ENCODE assay signal across 9 cellular contexts in genomic region chr1:65266501-65266900, GRCh38. TPM values are rescaled to one million over a fixed set of nuclear protein-coding genes. Genes with fewer than 3 reads are reported as not detected.
DNase-seq lines count a peak whose midpoint lies in the region; ATAC-seq and TF ChIP-seq lines count a peak whose summit lies in the region.
"Had no signal": no experiment of that assay in that cellular context is flagged by ENCODE, and none has a peak within 500 bp of the region (broad histone marks: within the 10 kb centered on the region; RNA-seq: fewer than 3 reads in every experiment).

No MANE protein-coding gene starts in this region.

- H2AFZ ChIP-seq in MM.1S (ENCODE audit: low read length) = 0 out of 2 replicates have a peak overlapping the region, but pooled peaks have one; percentile 41

- no peak for TF ChIP-seq CTCF in MM.1S (IDR thresholded peaks at IDR 0.05; ENCODE audit: low read length)
- TF ChIP-seq CTCF in endothelial cell (IDR thresholded peaks at IDR 0.05; ENCODE audit: unreplicated experiment) = no peak

- no peaks in the 10 kb centered on the region for H3K36me3 ChIP-seq in MM.1S (replicated peaks; ENCODE audit: insufficient read depth, low read length)
- no peaks in the 10 kb centered on the region for H3K36me3 ChIP-seq in skeletal muscle satellite cell (ENCODE audit: insufficient read depth, low read length)

- no peaks in the 10 kb centered on the region for H3K9me3 Mint-ChIP-seq in activated CD8-positive, alpha-beta memory T cell treated with anti-CD3 and anti-CD28 coated beads, Interleukin-2, amount 10 ng/mL, durations not matched to agents 7 days and 5 days (ENCODE audit: low read depth)
- H3K9me3 Mint-ChIP-seq in endothelial cell (ENCODE audit: unreplicated experiment) = no peaks in the 10 kb centered on the region

- H3K4me3 ChIP-seq in MM.1S (ENCODE audit: low read length) = no peak overlapping the region
- no peak overlapping the region for H3K4me3 ChIP-seq in skeletal muscle satellite cell (ENCODE audit: low read length)

- H3K36me3 Mint-ChIP-seq in activated CD8-positive, alpha-beta memory T cell treated with anti-CD3 and anti-CD28 coated beads, Interleukin-2, amount 10 ng/mL, durations not matched to agents 7 days and 5 days = no peaks in the 10 kb centered on the region
- no peaks in the 10 kb centered on the region for H3K36me3 Mint-ChIP-seq in endothelial cell (ENCODE audit: low read depth, unreplicated experiment)

- no peak for ATAC-seq in activated CD8-positive, alpha-beta memory T cell treated with anti-CD3 and anti-CD28 coated beads, Interleukin-2, amount 10 ng/mL, durations not matched to agents 7 days and 5 days
- ATAC-seq in GM19467 (IDR thresholded peaks at IDR 0.05; ENCODE audit: unreplicated experiment) (no peak), GM18517 (IDR thresholded peaks at IDR 0.05; ENCODE audit: unreplicated experiment) (no peak)
- ATAC-seq: HCT116 had no signal

- H3K27me3 Mint-ChIP-seq in activated CD8-positive, alpha-beta memory T cell treated with anti-CD3 and anti-CD28 coated beads, Interleukin-2, amount 10 ng/mL, durations not matched to agents 7 days and 5 days = peaks cover 24% of the 10 kb centered on the region
- H3K27me3 Mint-ChIP-seq in endothelial cell (ENCODE audit: unreplicated experiment) = peaks cover 1% of the 10 kb centered on the region

- no peaks in the 10 kb centered on the region for H4K20me1 ChIP-seq in MM.1S (ENCODE audit: insufficient read depth, low read length)

- H3K4me2 ChIP-seq in MM.1S (ENCODE audit: low read depth, low read length) (0 out of 2 replicates have a peak overlapping the region, but pooled peaks have one; percentile 22), skeletal muscle satellite cell (ENCODE audit: low read length) (peak overlapping the region; percentile 93)

- no peaks in the 10 kb centered on the region for H3F3A ChIP-seq in MM.1S (ENCODE audit: insufficient read depth, low read length)

- DNase-seq in activated CD8-positive, alpha-beta memory T cell treated with anti-CD3 and anti-CD28 coated beads, Interleukin-2, amount 10 ng/mL, durations not matched to agents 7 days and 5 days = no peak
- DNase-seq in activated CD8-positive, alpha-beta memory T cell treated with anti-CD3 and anti-CD28 coated beads, Interleukin-2, amount 50 U/mL, for 4 hours = no peak
- DNase-seq in MM.1S = no peak
- DNase-seq in endothelial cell (ENCODE audit: low spot score) = no peak
- no peak for DNase-seq in NCI-H510A treated with DMSO at 0.1 percent for 48 hours (lab: John Stamatoyannopoulos, UW)

- no peaks in the 10 kb centered on the region for H3K9me2 ChIP-seq in MM.1S (replicated peaks; ENCODE audit: insufficient read depth, low read length)

- CTCF ChIA-PET in activated CD8-positive, alpha-beta memory T cell treated with anti-CD3 and anti-CD28 coated beads, Interleukin-2, amount 10 ng/mL, durations not matched to agents 7 days and 5 days (lab: Charles Lee) = interaction anchor here (0.8 to 1.7 kb wide), 9 partner anchors 8 to 1180 kb away, joined by 3 to 5 read pairs (median 3); partner anchors contain the start of gene DNAJC6

- no peaks in the 10 kb centered on the region for H3K79me2 ChIP-seq in MM.1S (ENCODE audit: low read length)

- H3K9me3 ChIP-seq in MM.1S (replicated peaks; ENCODE audit: insufficient read depth, low read length) (no peaks in the 10 kb centered on the region), skeletal muscle satellite cell (replicated peaks; ENCODE audit: low read length) (no peaks in the 10 kb centered on the region)

- no peak overlapping the region for H3K27ac ChIP-seq in MM.1S (ENCODE audit: low read length)

- H3K27me3 ChIP-seq in MM.1S (replicated peaks; ENCODE audit: insufficient read depth, low read length) (no peaks in the 10 kb centered on the region), skeletal muscle satellite cell (ENCODE audit: control insufficient read depth, insufficient read depth, low read length) (no peaks in the 10 kb centered on the region)

- H3K4me3 Mint-ChIP-seq in activated CD8-positive, alpha-beta memory T cell treated with anti-CD3 and anti-CD28 coated beads, Interleukin-2, amount 10 ng/mL, durations not matched to agents 7 days and 5 days = peak overlapping the region; percentile 68
- peak overlapping the region; percentile 50 for H3K4me3 Mint-ChIP-seq in endothelial cell (ENCODE audit: unreplicated experiment)

- peaks cover 25% of the 10 kb centered on the region for H3K4me1 Mint-ChIP-seq in activated CD8-positive, alpha-beta memory T cell treated with anti-CD3 and anti-CD28 coated beads, Interleukin-2, amount 10 ng/mL, durations not matched to agents 7 days and 5 days
- peaks cover 6% of the 10 kb centered on the region for H3K4me1 Mint-ChIP-seq in endothelial cell (ENCODE audit: unreplicated experiment)

- H3K9ac ChIP-seq in MM.1S (ENCODE audit: low read length) (no peak overlapping the region), skeletal muscle satellite cell (ENCODE audit: low read depth, low read length) (peak overlapping the region; percentile 71)

- H3K4me1 ChIP-seq in MM.1S (ENCODE audit: low read length) (no peaks in the 10 kb centered on the region), skeletal muscle satellite cell (ENCODE audit: control insufficient read depth, insufficient read depth, low read length) (peaks cover 12% of the 10 kb centered on the region)

- H3K27ac Mint-ChIP-seq in activated CD8-positive, alpha-beta memory T cell treated with anti-CD3 and anti-CD28 coated beads, Interleukin-2, amount 10 ng/mL, durations not matched to agents 7 days and 5 days = peak overlapping the region; percentile 14
- H3K27ac Mint-ChIP-seq in endothelial cell (ENCODE audit: unreplicated experiment) = peak overlapping the region; percentile 30

RNA-seq across cellular contexts. Expression of gene DNAJC6, which starts 42.8 kb away (rescaled TPM):
- total RNA-seq in activated CD8-positive, alpha-beta memory T cell treated with anti-CD3 and anti-CD28 coated beads, Interleukin-2, amount 10 ng/mL, durations not matched to agents 7 days and 5 days = 1 to 10 TPM; 4.1 to 6.2 TPM
- total RNA-seq in endothelial cell (ENCODE audit: unreplicated experiment) = 3.5 TPM
- 1.5 and 2.3 TPM in 2 replicates for total RNA-seq in skeletal muscle satellite cell (2012; rRNA removed)
